In genomic region chr17:76408037-76408849, GRCh38 we compare ENCODE assay signal across 8 cellular contexts. TPM values are rescaled to one million over a fixed set of nuclear protein-coding genes. Genes with fewer than 3 reads are reported as not detected.
A peak's percentile ranks its signal among the peaks of the same experiment; 100 is the strongest.
DNase-seq lines count a peak whose midpoint lies in the region; ATAC-seq and TF ChIP-seq lines count a peak whose summit lies in the region.

No MANE protein-coding gene starts in this region.

- no peaks in the 10 kb centered on the region for H3K27me3 ChIP-seq in DND-41 (ENCODE audit: insufficient read depth, low read length, poor library complexity)
- no peaks in the 10 kb centered on the region for H3K27me3 ChIP-seq in KMS-11 (ENCODE audit: insufficient read depth, low read depth)
- H3K27me3 ChIP-seq in heart left ventricle: no peaks in the 10 kb centered on the region
- no peaks in the 10 kb centered on the region for H3K27me3 ChIP-seq in smooth muscle cell (ENCODE audit: low read depth)

- no peaks in the 10 kb centered on the region for H3K4me1 ChIP-seq in DND-41 (ENCODE audit: insufficient read depth, low read length)
- H3K4me1 ChIP-seq in KMS-11 (ENCODE audit: low read depth, poor library complexity, severe bottlenecking): peaks cover 12% of the 10 kb centered on the region
- peaks cover 0 to 87% (median 54%) of the 10 kb centered on the region in 12 donors for H3K4me1 ChIP-seq in heart left ventricle
- H3K4me1 ChIP-seq in smooth muscle cell (ENCODE audit: low read depth): no peaks in the 10 kb centered on the region

- H3K9me3 ChIP-seq in DND-41 (ENCODE audit: insufficient read depth, low read length, severe bottlenecking) (no peaks in the 10 kb centered on the region), heart left ventricle (no peaks in the 10 kb centered on the region), smooth muscle cell (replicated peaks; ENCODE audit: low read depth) (no peaks in the 10 kb centered on the region)

- no peak overlapping the region for H3K4me2 ChIP-seq in DND-41 (ENCODE audit: insufficient read depth, low read length)
- no peak overlapping the region for H3K4me2 ChIP-seq in KMS-11
- no peak overlapping the region for H3K4me2 ChIP-seq in smooth muscle cell

- intact Hi-C loops in heart left ventricle (cut with DNase I): loop anchor here in 9 of 10 donors (2.0 to 10.0 kb wide), 6 partner anchors 45 to 99 kb away; partner anchors contain the start of genes RHBDF2 (in 3 of the 9) and UBE2O (in 1 of the 9)

- peak; percentile 79 for ATAC-seq in DND-41 (ENCODE audit: insufficient read depth, low read depth)
- ATAC-seq in heart left ventricle: peak in 1 of 4 donors; percentile 18
- ATAC-seq in GM18909 (IDR thresholded peaks at IDR 0.05; ENCODE audit: poor library complexity, unreplicated experiment): no peak
- no peak for ATAC-seq in HG03280 (IDR thresholded peaks at IDR 0.05; ENCODE audit: unreplicated experiment)

- H3K79me2 ChIP-seq in DND-41 (ENCODE audit: insufficient read depth, low read length) (peaks cover 37% of the 10 kb centered on the region), KMS-11 (ENCODE audit: insufficient read depth, low read depth) (peaks cover 10% of the 10 kb centered on the region; the same call in 1 of the 2 replicates), smooth muscle cell (ENCODE audit: low read depth) (no peaks in the 10 kb centered on the region)

- peak; percentile 92 for TF ChIP-seq CTCF in DND-41 (IDR thresholded peaks at IDR 0.05; ENCODE audit: borderline replicate concordance, extremely low read depth, low read length, poor library complexity, severe bottlenecking)
- TF ChIP-seq CTCF in KMS-11 (conservative IDR thresholded peaks at IDR 0.05; ENCODE audit: low read depth, low read length): peak; percentile 90
- peak; percentile 59 to 83 (median 72) for TF ChIP-seq CTCF in heart left ventricle (IDR thresholded peaks at IDR 0.05)
- TF ChIP-seq CTCF in smooth muscle cell (IDR thresholded peaks at IDR 0.05; ENCODE audit: borderline replicate concordance, insufficient read depth, poor library complexity, severe bottlenecking): peak; percentile 88

- no peak overlapping the region for H3K4me3 ChIP-seq in DND-41 (ENCODE audit: low read depth in 1 of 2, low read length in 2 of 2)
- no peak overlapping the region for H3K4me3 ChIP-seq in KMS-11 (IDR thresholded peaks at IDR 0.05; ENCODE audit: insufficient read depth, low read depth, low read length)
- H3K4me3 ChIP-seq in heart left ventricle: no peak overlapping the region
- no peak overlapping the region for H3K4me3 ChIP-seq in smooth muscle cell

- H2AFZ ChIP-seq in DND-41 (ENCODE audit: low read depth, low read length): no peak overlapping the region
- no peak overlapping the region for H2AFZ ChIP-seq in KMS-11 (ENCODE audit: low read depth)
- no peak overlapping the region for H2AFZ ChIP-seq in smooth muscle cell (ENCODE audit: low read depth)

- no peaks in the 10 kb centered on the region for H3F3A ChIP-seq in smooth muscle cell (ENCODE audit: low read depth)

- WGBS in heart left ventricle, 4 donors: 70 to 78% (median 71%) methylated on average over 12 of the region's 12 CpGs
- WGBS in smooth muscle cell (ENCODE audit: low lambda C conversion rate): 83% methylated on average over 12 of the region's 12 CpGs

- no peak overlapping the region for H3K9ac ChIP-seq in DND-41 (ENCODE audit: low read depth, low read length)
- no peak overlapping the region for H3K9ac ChIP-seq in KMS-11
- no peak overlapping the region for H3K9ac ChIP-seq in smooth muscle cell (ENCODE audit: low read depth)

- H3K27ac ChIP-seq in DND-41 (ENCODE audit: low read length) (no peak overlapping the region), KMS-11 (no peak overlapping the region), heart left ventricle (peak overlapping the region in 2 of 12 donors; percentile 80 to 84), smooth muscle cell (ENCODE audit: low read depth) (no peak overlapping the region)

- H4K20me1 ChIP-seq in DND-41 (ENCODE audit: insufficient read depth, low read length) (peaks cover 54% of the 10 kb centered on the region), KMS-11 (ENCODE audit: insufficient read depth) (peaks cover 3% of the 10 kb centered on the region; the same call in 1 of the 2 replicates), smooth muscle cell (ENCODE audit: low read depth) (peaks cover 94% of the 10 kb centered on the region)

- no peak for TF ChIP-seq POLR2A in heart left ventricle (IDR thresholded peaks at IDR 0.05)

- H3K36me3 ChIP-seq in DND-41 (ENCODE audit: insufficient read depth, low read length): peaks cover 43% of the 10 kb centered on the region
- H3K36me3 ChIP-seq in KMS-11 (ENCODE audit: insufficient read depth): no peaks in the 10 kb centered on the region
- peaks cover 0 to 41% (median 14%) of the 10 kb centered on the region in 9 donors for H3K36me3 ChIP-seq in heart left ventricle
- H3K36me3 ChIP-seq in smooth muscle cell (ENCODE audit: low read depth): no peaks in the 10 kb centered on the region

- DNase-seq in DND-41: peak; percentile 58
- peak; percentile 53 for DNase-seq in SHP77 treated with DMSO at 0.1 percent for 48 hours (lab: John Stamatoyannopoulos, UW)
- peak; percentile 49 for DNase-seq in activated effector memory CD4-positive, alpha-beta T cell treated with Interleukin-2 at 50 U/mL for 16 hours
- DNase-seq in heart left ventricle: peak in 3 of 5 donors; percentile 57 to 63 (median 61)
- no peak for DNase-seq in smooth muscle cell (lab: John Stamatoyannopoulos, UW; ENCODE audit: unreplicated experiment)

RNA-seq across cellular contexts. Expression of gene SPHK1, which starts 23.8 kb away (rescaled TPM):
- total RNA-seq in heart left ventricle: 10 to 100 TPM in 3 of 9 donors, 1 to 10 TPM in 6; 2.6 to 13.8 (median 4.6) TPM
- 10 to 100 TPM in 1 of 2 donors, 1 to 10 TPM in 1; 2.6 to 20.5 TPM for polyA plus RNA-seq in heart left ventricle
- total RNA-seq in smooth muscle cell: 8.3 and 20.1 TPM in 2 replicates
- polyA plus RNA-seq in smooth muscle cell: 24.8 and 27.4 TPM in 2 replicates

RNA-seq across cellular contexts. Expression of gene UBE2O, which starts 44.7 kb away (rescaled TPM):
- total RNA-seq in heart left ventricle (10 to 100 TPM; 23.0 to 36.1 (median 31.8) TPM), smooth muscle cell (7.6 and 10.1 TPM in 2 replicates)
- polyA plus RNA-seq in heart left ventricle (10 to 100 TPM; 16.0 to 19.3 TPM), smooth muscle cell (12.1 and 15.2 TPM in 2 replicates)

RNA-seq across cellular contexts. Expression of gene PRPSAP1, which starts 54.5 kb away (rescaled TPM):
- total RNA-seq in heart left ventricle (10 to 100 TPM; 28.2 to 39.7 (median 30.9) TPM), smooth muscle cell (27.1 and 43.6 TPM in 2 replicates)
- polyA plus RNA-seq in heart left ventricle (10 to 100 TPM; 22.7 to 36.1 TPM), smooth muscle cell (35.7 and 51.5 TPM in 2 replicates)

RNA-seq across cellular contexts. Expression of gene AANAT, which starts 59.2 kb away (rescaled TPM):
- total RNA-seq in heart left ventricle: not detected
- under 1 TPM in 1 of 2 donors, not detected in 1; 0.19 TPM for polyA plus RNA-seq in heart left ventricle
- not detected in 2 replicates for total RNA-seq in smooth muscle cell
- polyA plus RNA-seq in smooth muscle cell: 0.15 TPM in 1 of 2 replicates, not detected in the other
